In the genomic region with DNA sequence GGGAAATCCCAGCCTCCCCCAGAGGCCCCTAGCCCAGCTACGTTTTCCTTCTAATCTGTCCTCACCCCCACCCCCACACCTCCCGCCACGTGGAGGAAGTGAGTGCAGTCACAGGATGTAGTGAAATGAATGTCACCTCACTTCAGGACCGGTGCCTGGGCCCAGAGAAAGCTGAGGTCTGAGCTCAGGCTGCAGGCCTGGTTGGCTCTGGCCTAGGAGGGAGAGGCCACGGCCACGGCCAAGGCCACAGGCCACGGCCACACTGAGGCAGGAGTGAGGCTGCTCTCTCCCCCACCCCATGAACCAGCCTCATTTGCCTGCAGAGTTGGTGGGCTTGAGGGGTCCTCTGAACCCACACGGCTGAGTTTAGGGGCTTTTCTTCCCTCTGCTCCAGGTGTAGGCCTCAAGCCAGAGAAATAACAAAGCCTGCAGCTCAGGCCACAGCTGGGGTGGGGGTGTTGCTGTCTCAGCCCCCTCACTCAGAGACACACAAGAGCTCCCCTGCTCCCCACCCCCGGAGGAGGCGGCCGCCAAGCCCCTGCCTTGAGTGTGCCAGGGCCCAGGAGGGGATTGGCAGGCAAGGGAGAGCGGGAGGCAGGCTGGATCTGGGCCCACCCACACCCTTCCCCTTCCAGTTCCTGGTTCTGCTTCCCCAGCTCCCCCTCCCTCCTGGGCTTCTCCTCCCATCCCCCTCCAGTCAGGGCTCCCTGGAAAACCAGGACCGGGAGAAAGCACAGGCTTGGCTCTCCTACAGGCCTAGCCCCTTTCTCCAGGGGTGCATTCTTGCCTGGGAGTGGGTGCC, we compare ENCODE assay signal across 8 cellular contexts. TPM values are rescaled to one million over a fixed set of nuclear protein-coding genes. Genes with fewer than 3 reads are reported as not detected.
A peak's percentile ranks its signal among the peaks of the same experiment; 100 is the strongest.
DNase-seq lines count a peak whose midpoint lies in the region; ATAC-seq and TF ChIP-seq lines count a peak whose summit lies in the region.

No MANE protein-coding gene starts in this region.

- intact Hi-C loops in CD14-positive monocyte (cut with micrococcal nuclease): loop anchor here (5.0 kb wide), 1 partner anchor 37 kb away; no protein-coding TSS in a partner anchor
- intact Hi-C loops in dendritic cell treated with granulocyte-macrophage colony-stimulating factor and Interleukin-4, amounts not matched to agents 40 ng/mL and 50 ng/mL, for 4 days (cut with micrococcal nuclease): loop anchor here (10.0 kb wide), 1 partner anchor 250 kb away; no protein-coding TSS in a partner anchor

- H3K27ac ChIP-seq in KOPT-K1 (ENCODE audit: low read depth, low read length, poor library complexity, severe bottlenecking): peak overlapping the region; percentile 91

- H3K36me3 Mint-ChIP-seq in CD14-positive monocyte: peaks cover 26 to 28% of the 10 kb centered on the region in 2 donors
- peaks cover 58% of the 10 kb centered on the region for H3K36me3 Mint-ChIP-seq in dendritic cell treated with granulocyte-macrophage colony-stimulating factor and Interleukin-4, amounts not matched to agents 40 ng/mL and 50 ng/mL, for 4 days (ENCODE audit: low read depth)
- H3K36me3 Mint-ChIP-seq in naive B cell: no peaks in the 10 kb centered on the region
- H3K36me3 Mint-ChIP-seq in stimulated activated memory B cell treated with anti-CD40 and anti-IgM and Interleukin-4, amounts not matched to agents 10 μg/mL and 1 μg/mL and 100 μg/mL, for 72 hours: peaks cover 18% of the 10 kb centered on the region

- TF ChIP-seq CTCF in CD14-positive monocyte (IDR thresholded peaks at IDR 0.05): no peak

- peaks cover 21% of the 10 kb centered on the region for H3K36me3 ChIP-seq in KOPT-K1 (ENCODE audit: insufficient read depth, low read length)

- H3K9me3 Mint-ChIP-seq in CD14-positive monocyte (no peaks in the 10 kb centered on the region), naive B cell (no peaks in the 10 kb centered on the region)
- H3K9me3 Mint-ChIP-seq in dendritic cell treated with granulocyte-macrophage colony-stimulating factor and Interleukin-4, amounts not matched to agents 40 ng/mL and 50 ng/mL, for 4 days: no peaks in the 10 kb centered on the region
- no peaks in the 10 kb centered on the region for H3K9me3 Mint-ChIP-seq in stimulated activated memory B cell treated with anti-CD40 and anti-IgM and Interleukin-4, amounts not matched to agents 10 μg/mL and 1 μg/mL and 100 μg/mL, for 72 hours

- H3K27me3 Mint-ChIP-seq in CD14-positive monocyte (ENCODE audit: low read depth in 3 of 3) (peaks cover 0 to 8% (median 0%) of the 10 kb centered on the region in 3 donors), naive B cell (peaks cover 8 to 16% (median 13%) of the 10 kb centered on the region in 3 donors)
- H3K27me3 Mint-ChIP-seq in dendritic cell treated with granulocyte-macrophage colony-stimulating factor and Interleukin-4, amounts not matched to agents 40 ng/mL and 50 ng/mL, for 4 days: peaks cover 5% of the 10 kb centered on the region
- H3K27me3 Mint-ChIP-seq in stimulated activated memory B cell treated with anti-CD40 and anti-IgM and Interleukin-4, amounts not matched to agents 10 μg/mL and 1 μg/mL and 100 μg/mL, for 72 hours: no peaks in the 10 kb centered on the region

- no peaks in the 10 kb centered on the region for H3K9me3 ChIP-seq in KOPT-K1 (ENCODE audit: insufficient read depth, low read length, poor library complexity, severe bottlenecking)

- ATAC-seq in GM19452 (IDR thresholded peaks at IDR 0.05; ENCODE audit: unreplicated experiment) (peak; percentile 84), naive B cell (ENCODE audit: low read depth in 2 of 2) (peak; percentile 81 to 82)
- ATAC-seq in activated CD4-positive, CD25-positive, alpha-beta regulatory T cell treated with anti-CD3 and anti-CD28 coated beads, Interleukin-2, amount 50 U/mL, for 24 hours: peak; percentile 92
- peak; percentile 91 for ATAC-seq in stimulated activated memory B cell treated with anti-CD40 and anti-IgM and Interleukin-4, amounts not matched to agents 10 μg/mL and 1 μg/mL and 100 μg/mL, for 72 hours

- peak overlapping the region in 6 of 7 donors; percentile 40 to 91 (median 79) for H3K27ac Mint-ChIP-seq in CD14-positive monocyte
- peak overlapping the region; percentile 82 for H3K27ac Mint-ChIP-seq in dendritic cell treated with granulocyte-macrophage colony-stimulating factor and Interleukin-4, amounts not matched to agents 40 ng/mL and 50 ng/mL, for 4 days
- peak overlapping the region in 1 of 6 donors; percentile 19 for H3K27ac Mint-ChIP-seq in naive B cell
- peak overlapping the region; percentile 67 for H3K27ac Mint-ChIP-seq in stimulated activated memory B cell treated with anti-CD40 and anti-IgM and Interleukin-4, amounts not matched to agents 10 μg/mL and 1 μg/mL and 100 μg/mL, for 72 hours

- DNase-seq in CD14-positive monocyte (ENCODE audit: low spot score) (peak; percentile 61), naive B cell (no peak), NCI-H1048 (lab: John Stamatoyannopoulos, UW) (no peak)

- H3K4me3 Mint-ChIP-seq in CD14-positive monocyte (peak overlapping the region in 1 of 2 donors; percentile 67), naive B cell (peak overlapping the region in 3 of 8 donors; percentile 15 to 61 (median 40))
- peak overlapping the region; percentile 9 for H3K4me3 Mint-ChIP-seq in dendritic cell treated with granulocyte-macrophage colony-stimulating factor and Interleukin-4, amounts not matched to agents 40 ng/mL and 50 ng/mL, for 4 days
- H3K4me3 Mint-ChIP-seq in stimulated activated memory B cell treated with anti-CD40 and anti-IgM and Interleukin-4, amounts not matched to agents 10 μg/mL and 1 μg/mL and 100 μg/mL, for 72 hours: no peak overlapping the region

- H3K4me1 Mint-ChIP-seq in CD14-positive monocyte (peaks cover 44% of the 10 kb centered on the region), naive B cell (peaks cover 29 to 37% (median 31%) of the 10 kb centered on the region in 3 donors)
- H3K4me1 Mint-ChIP-seq in dendritic cell treated with granulocyte-macrophage colony-stimulating factor and Interleukin-4, amounts not matched to agents 40 ng/mL and 50 ng/mL, for 4 days (ENCODE audit: low read depth): peaks cover 61% of the 10 kb centered on the region
- peaks cover 50% of the 10 kb centered on the region for H3K4me1 Mint-ChIP-seq in stimulated activated memory B cell treated with anti-CD40 and anti-IgM and Interleukin-4, amounts not matched to agents 10 μg/mL and 1 μg/mL and 100 μg/mL, for 72 hours

RNA-seq across cellular contexts. Expression of gene DNMT3A, which starts 27.0 kb away (rescaled TPM):
- 1 to 10 TPM; 1.7 to 2.7 TPM for polyA plus RNA-seq in CD14-positive monocyte
- 10 to 100 TPM in 2 of 6 donors, 1 to 10 TPM in 4; 7.3 to 14.0 (median 8.5) TPM for polyA plus RNA-seq in naive B cell (ENCODE audit: low read depth in 6 of 6)
